ENCODE assay signal across 31 cellular contexts in genomic region chrX:39029221-39029620, GRCh38.
"Had no signal": no experiment of that assay in that cellular context is flagged by ENCODE, and none has a peak within 500 bp of the region (broad histone marks: within the 10 kb centered on the region; RNA-seq: fewer than 3 reads in every experiment).

No MANE protein-coding gene starts in this region.

- H3K36me3 ChIP-seq: ovary, spleen, suprapubic skin, tibial artery, transverse colon, upper lobe of right lung, uterus had no signal

- H3K27ac ChIP-seq: neural progenitor cell, ovary, parathyroid adenoma, psoas muscle, skin epidermis, spleen, suprapubic skin, testis, tibial artery, transverse colon, upper lobe of right lung, uterus had no signal

- H3K4me1 ChIP-seq: neural progenitor cell, parathyroid adenoma, psoas muscle, spleen, suprapubic skin, testis, tibial artery, transverse colon, upper lobe of right lung, uterus had no signal

- H3K4me1 Mint-ChIP-seq: natural killer cell; nephron; neural progenitor cell; stimulated activated memory B cell treated with anti-CD40 and anti-IgM and Interleukin-4, amounts not matched to agents 10 μg/mL and 1 μg/mL and 100 μg/mL, for 72 hours; stimulated activated naive CD8-positive, alpha-beta T cell treated with anti-CD3 and anti-CD28 coated beads, Interleukin-15, amount 100 ng/mL, for 72 hours had no signal

- H3K9me3 Mint-ChIP-seq: type B pancreatic cell had no signal

- H3K9me3 ChIP-seq: ovary, suprapubic skin, testis, transverse colon had no signal

- H3K27me3 Mint-ChIP-seq: progenitor cell of endocrine pancreas; stimulated activated memory B cell treated with anti-CD40 and anti-IgM and Interleukin-4, amounts not matched to agents 10 μg/mL and 1 μg/mL and 100 μg/mL, for 72 hours; stimulated activated naive CD8-positive, alpha-beta T cell treated with anti-CD3 and anti-CD28 coated beads, Interleukin-15, amount 100 ng/mL, for 72 hours; type B pancreatic cell had no signal

- ATAC-seq: natural killer cell; psoas muscle; right cardiac atrium; sciatic nerve; stimulated activated memory B cell treated with anti-CD40 and anti-IgM and Interleukin-4, amounts not matched to agents 10 μg/mL and 1 μg/mL and 100 μg/mL, for 72 hours; stimulated activated naive CD8-positive, alpha-beta T cell treated with anti-CD3 and anti-CD28 coated beads, Interleukin-15, amount 100 ng/mL, for 72 hours; stimulated activated naive CD8-positive, alpha-beta T cell treated with anti-CD3 and anti-CD28 coated beads, Interleukin-15, Interleukin-2, amounts not matched to agents 100 U/mL and 50 U/mL, for 24 hours; upper lobe of right lung had no signal

- H3K27ac Mint-ChIP-seq: natural killer cell; nephron; neural progenitor cell; progenitor cell of endocrine pancreas; stimulated activated memory B cell treated with anti-CD40 and anti-IgM and Interleukin-4, amounts not matched to agents 10 μg/mL and 1 μg/mL and 100 μg/mL, for 72 hours; stimulated activated naive CD8-positive, alpha-beta T cell treated with anti-CD3 and anti-CD28 coated beads, Interleukin-15, amount 100 ng/mL, for 72 hours; type B pancreatic cell had no signal

- H3K4me3 Mint-ChIP-seq: natural killer cell; nephron; neural progenitor cell; stimulated activated memory B cell treated with anti-CD40 and anti-IgM and Interleukin-4, amounts not matched to agents 10 μg/mL and 1 μg/mL and 100 μg/mL, for 72 hours; stimulated activated naive CD8-positive, alpha-beta T cell treated with anti-CD3 and anti-CD28 coated beads, Interleukin-15, amount 100 ng/mL, for 72 hours; type B pancreatic cell had no signal

- H2AFZ ChIP-seq: neural progenitor cell, parathyroid adenoma had no signal

- H3K9ac ChIP-seq: neural progenitor cell, parathyroid adenoma had no signal

- H3K27me3 ChIP-seq: neural progenitor cell, ovary, suprapubic skin, testis, tibial artery, transverse colon, upper lobe of right lung had no signal

- H3K4me3 ChIP-seq: neural progenitor cell, ovary, psoas muscle, skin epidermis, smooth muscle cell, spleen, suprapubic skin, testis, tibial artery, transverse colon, upper lobe of right lung, uterus had no signal

- H3K79me2 ChIP-seq: parathyroid adenoma had no signal

- H3K36me3 Mint-ChIP-seq: neural progenitor cell, type B pancreatic cell had no signal

- DNase-seq: natural killer cell; occipital lobe; ovary; posterior cingulate gyrus; psoas muscle; right cardiac atrium; spleen; stimulated activated CD4-positive, alpha-beta T cell treated with anti-CD3 and anti-CD28 coated beads, Interleukin-12 subunit alpha, Interleukin-12 subunit beta, amount 100 ng/mL, for 4 hours; stimulated activated CD4-positive, alpha-beta T cell treated with anti-CD3 and anti-CD28 coated beads, Interleukin-1b, Interleukin-23, amount 100 ng/mL, for 48 hours; stimulated activated CD4-positive, alpha-beta T cell treated with anti-CD3 and anti-CD28 coated beads, Interleukin-4, amount 100 ng/mL, for 1 hour; stimulated activated CD4-positive, alpha-beta T cell treated with anti-CD3 and anti-CD28 coated beads, Interleukin-4, amount 100 ng/mL, for 4 hours; stimulated activated CD8-positive, alpha-beta memory T cell treated with anti-CD3 and anti-CD28 coated beads, Interleukin-4, amount 100 ng/mL, for 48 hours; stimulated activated naive CD4-positive, alpha-beta T cell; stimulated activated naive CD8-positive, alpha-beta T cell treated with anti-CD3 and anti-CD28 coated beads, Interleukin-15, amount 100 ng/mL, for 72 hours; stimulated activated naive CD8-positive, alpha-beta T cell treated with anti-CD3 and anti-CD28 coated beads, Interleukin-15, Interleukin-2, amounts not matched to agents 100 U/mL and 50 U/mL, for 24 hours; substantia nigra; testis; tibial artery; transverse colon; upper lobe of right lung; uterus had no signal

- H3K4me2 ChIP-seq: neural progenitor cell, smooth muscle cell had no signal
